Comparison of ENCODE assay signal across 8 cellular contexts in genomic region chr5:150350524-150351344, GRCh38. TPM values are rescaled to one million over a fixed set of nuclear protein-coding genes. Genes with fewer than 3 reads are reported as not detected.
DNase-seq lines count a peak whose midpoint lies in the region; ATAC-seq, FAIRE-seq and TF ChIP-seq lines count a peak whose summit lies in the region.

No MANE protein-coding gene starts in this region.

- no TSS peak for BruUV-seq in Caco-2 (replicated peaks; lab: Mats Ljungman, UMichigan)

- peak; percentile 61 for FAIRE-seq in RCC 7860 (lab: Jason Lieb, UNC)

- H3K4me1 Mint-ChIP-seq in Caco-2 (ENCODE audit: low read depth, unreplicated experiment) = peaks cover 7% of the 10 kb centered on the region

- H3K4me3 Mint-ChIP-seq in Caco-2 (ENCODE audit: unreplicated experiment) = no peak overlapping the region

- 36 to 42% (median 39%) methylated on average over 7 of the region's 7 CpGs for WGBS in ovary, 3 donors

- DNase-seq in Caco-2 (peak; percentile 84 to 85), RCC 7860 (ENCODE audit: low spot score) (peak; percentile 69), glomerular visceral epithelial cell (ENCODE audit: extremely low spot score) (peak; percentile 83), ovary (peak; percentile 49 to 76 (median 59)), NCI-H526 treated with DMSO at 0.1 percent for 48 hours (lab: John Stamatoyannopoulos, UW) (no peak)
- DNase-seq in activated naive CD4-positive, alpha-beta T cell treated with anti-CD3 and anti-CD28 coated beads, Interleukin-2, amount 50 U/mL, for 16 hours = peak; percentile 28

- CTCF ChIA-PET in Caco-2 (lab: Charles Lee) = interaction anchor here (0.7 to 1.4 kb wide), 3 partner anchors 78 to 214 kb away, joined by 3 to 5 read pairs (median 5); no protein-coding TSS in a partner anchor

- H3K27ac ChIP-seq in ovary = no peak overlapping the region

- no peak overlapping the region for H3K27ac Mint-ChIP-seq in Caco-2 (ENCODE audit: unreplicated experiment)

- no peak for TF ChIP-seq EP300 in ovary (IDR thresholded peaks at IDR 0.05)

- H3K36me3 ChIP-seq in Caco-2 (ENCODE audit: control insufficient read depth, insufficient read depth, low read length) (no peaks in the 10 kb centered on the region), ovary (no peaks in the 10 kb centered on the region)

- no peaks in the 10 kb centered on the region for H3K9me3 ChIP-seq in Caco-2
- H3K9me3 ChIP-seq in ovary = no peaks in the 10 kb centered on the region

- H3K4me3 ChIP-seq in Caco-2 (ENCODE audit: low read depth, low read length) (no peak overlapping the region), ovary (no peak overlapping the region)

- H3K27me3 ChIP-seq in Caco-2 (replicated peaks; ENCODE audit: control insufficient read depth, insufficient read depth, low read length) (no peaks in the 10 kb centered on the region), ovary (no peaks in the 10 kb centered on the region)

- peak; percentile 100 for ATAC-seq in GM19351 (IDR thresholded peaks at IDR 0.05; ENCODE audit: unreplicated experiment)
- ATAC-seq in HG03378 (IDR thresholded peaks at IDR 0.05; ENCODE audit: unreplicated experiment) = peak; percentile 91

- no peak for TF ChIP-seq POLR2A in ovary (IDR thresholded peaks at IDR 0.05)

- no peaks in the 10 kb centered on the region for H3K4me1 ChIP-seq in Caco-2
- peaks cover 3% of the 10 kb centered on the region for H3K4me1 ChIP-seq in ovary (ENCODE audit: insufficient read depth)

- TF ChIP-seq CTCF in Caco-2 (IDR thresholded peaks at IDR 0.05; ENCODE audit: insufficient read depth in 1 of 2, low read depth in 1 of 2, low read length in 1 of 2, severe bottlenecking in 1 of 2, unreplicated experiment in 1 of 2) (peak; percentile 68 to 82), ovary (IDR thresholded peaks at IDR 0.05) (peak in 2 of 3 donors; percentile 18 to 36)

- no peaks in the 10 kb centered on the region for H3K36me3 Mint-ChIP-seq in Caco-2 (ENCODE audit: insufficient read depth, unreplicated experiment)

- no peaks in the 10 kb centered on the region for H3K27me3 Mint-ChIP-seq in Caco-2 (ENCODE audit: insufficient read depth, unreplicated experiment)

- no peaks in the 10 kb centered on the region for H3K9me3 Mint-ChIP-seq in Caco-2 (ENCODE audit: unreplicated experiment)

- POLR2A ChIA-PET in Caco-2 (lab: Charles Lee) = interaction anchor here (0.5 to 1.2 kb wide), 2 partner anchors 16 to 62 kb away, joined by 4 to 5 read pairs; partner anchors contain the start of gene CD74

- intact Hi-C loops in Caco-2 (cut with micrococcal nuclease; ENCODE audit: unreplicated experiment) = loop anchor here (1.0 to 2.0 kb wide), 5 partner anchors 48 to 220 kb away; partner anchors contain the start of gene ARSI
- intact Hi-C loops in ovary (cut with DNase I) = loop anchor here in 1 of 4 donors (10.0 kb wide), 1 partner anchor 216 kb away; no protein-coding TSS in a partner anchor

RNA-seq across cellular contexts. Expression of gene TCOF1, which starts 6.8 kb away (rescaled TPM):
- total RNA-seq in Caco-2 (2022) (112 and 123 TPM in 2 replicates), ovary (10 to 100 TPM; 16.9 to 38.3 (median 31.2) TPM)
- 10 to 100 TPM; 16.7 to 25.4 TPM for polyA plus RNA-seq in ovary

RNA-seq across cellular contexts. Expression of gene ARSI, which starts 48.0 kb away (rescaled TPM):
- total RNA-seq in Caco-2 (2022) = 0.52 and 0.65 TPM in 2 replicates
- total RNA-seq in ovary = 1 to 10 TPM in 4 of 7 donors, under 1 TPM in 3; 0.15 to 1.4 (median 1.1) TPM
- polyA plus RNA-seq in ovary = under 1 TPM; 0.35 to 0.63 TPM
